In the genomic region with DNA sequence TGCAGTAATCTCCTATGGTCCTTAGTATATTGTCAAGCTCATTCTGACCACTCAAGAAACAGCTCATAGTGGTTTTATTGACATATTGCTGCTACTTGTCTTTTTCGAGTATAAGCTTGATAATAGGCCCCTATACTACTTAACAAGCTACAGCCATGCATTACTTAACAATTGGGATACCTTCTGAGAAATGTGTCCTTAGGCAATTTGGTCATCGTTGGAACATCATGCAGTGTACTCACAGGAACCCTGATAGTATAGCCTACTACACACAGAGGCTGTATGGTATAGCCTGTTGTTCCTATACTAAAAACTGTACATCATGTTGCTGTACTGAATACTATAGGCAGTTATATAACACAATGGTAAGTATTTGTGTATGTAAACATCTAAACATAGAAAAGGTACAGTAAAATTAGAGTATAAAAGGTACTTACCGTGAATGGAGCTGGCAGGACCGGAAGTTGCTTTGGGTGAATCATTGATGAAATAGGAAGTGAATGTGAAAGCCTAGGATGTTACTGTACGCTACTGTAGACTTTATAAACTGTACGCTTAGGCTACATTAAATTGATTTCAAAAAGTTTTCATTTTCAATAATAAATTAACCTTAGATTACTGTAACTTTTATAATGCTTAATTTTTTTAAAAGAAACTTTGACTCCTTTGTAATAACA, we compare ENCODE assay signal across 15 cellular contexts.
A peak's percentile ranks its signal among the peaks of the same experiment; 100 is the strongest.
DNase-seq lines count a peak whose midpoint lies in the region; ATAC-seq, FAIRE-seq and TF ChIP-seq lines count a peak whose summit lies in the region.
"Had no signal": no experiment of that assay in that cellular context is flagged by ENCODE, and none has a peak within 500 bp of the region (broad histone marks: within the 10 kb centered on the region; RNA-seq: fewer than 3 reads in every experiment).

No MANE protein-coding gene starts in this region.

- H3K4me2 ChIP-seq in endothelial cell of umbilical vein (ENCODE audit: insufficient read depth, low read length), result peak overlapping the region; percentile 45

- peak; percentile 73 for FAIRE-seq in endothelial cell of umbilical vein (lab: Jason Lieb, UNC)
- FAIRE-seq: GM12892 had no signal

- peaks cover 0 to 2% of the 10 kb centered on the region in 2 experiments for H3K36me3 ChIP-seq in endothelial cell of umbilical vein (ENCODE audit: control insufficient read depth in 2 of 2, extremely low read depth in 1 of 2, insufficient read depth in 2 of 2, low read length in 2 of 2)
- no peaks in the 10 kb centered on the region for H3K36me3 ChIP-seq in thyroid gland
- H3K36me3 ChIP-seq: right lobe of liver had no signal

- WGBS in thyroid gland, 2 donors, result 85 to 90% methylated on average over 6 of the region's 6 CpGs

- BruUV-seq in endothelial cell of umbilical vein (replicated peaks; lab: Mats Ljungman, UMichigan), result no TSS peak

- peak; percentile 36 for ATAC-seq in GM18520 (IDR thresholded peaks at IDR 0.05; ENCODE audit: unreplicated experiment)
- peak; percentile 81 for ATAC-seq in GM21717 (IDR thresholded peaks at IDR 0.05; ENCODE audit: unreplicated experiment)
- peak; percentile 83 for ATAC-seq in HG03432 (IDR thresholded peaks at IDR 0.05; ENCODE audit: unreplicated experiment)
- ATAC-seq: activated naive CD4-positive, alpha-beta T cell treated with anti-CD3 and anti-CD28 coated beads, Interleukin-2, amount 50 U/mL, for 72 hours; right lobe of liver had no signal

- H4K20me1 ChIP-seq in endothelial cell of umbilical vein (replicated peaks; ENCODE audit: control insufficient read depth, extremely low read depth, insufficient read depth, low read length), result peaks cover 4% of the 10 kb centered on the region

- POLR2A ChIA-PET in endothelial cell of umbilical vein (lab: Charles Lee), result interaction anchor here (0.6 kb wide), 1 partner anchor 46 kb away, joined by 3 read pairs; no protein-coding TSS in a partner anchor

- H3K27ac ChIP-seq in endothelial cell of umbilical vein (ENCODE audit: insufficient read depth, low read depth, low read length) (peak overlapping the region; percentile 11), thyroid gland (no peak overlapping the region)
- H3K27ac ChIP-seq: C4-2B, right lobe of liver had no signal

- H3K9me3 ChIP-seq in endothelial cell of umbilical vein (replicated peaks; ENCODE audit: control insufficient read depth, insufficient read depth, low read length) (no peaks in the 10 kb centered on the region), thyroid gland (no peaks in the 10 kb centered on the region)
- H3K9me3 ChIP-seq: right lobe of liver had no signal

- H3K27me3 ChIP-seq in endothelial cell of umbilical vein (ENCODE audit: control insufficient read depth in 2 of 2, insufficient read depth in 2 of 2, low read length in 2 of 2), result no peaks in the 10 kb centered on the region
- H3K27me3 ChIP-seq in thyroid gland, result no peaks in the 10 kb centered on the region
- H3K27me3 ChIP-seq: right lobe of liver had no signal

- H3K9me1 ChIP-seq in endothelial cell of umbilical vein (replicated peaks; ENCODE audit: control insufficient read depth, extremely low read depth, insufficient read depth, low read length), result no peaks in the 10 kb centered on the region

- CTCF ChIA-PET in endothelial cell of umbilical vein (lab: Charles Lee), result interaction anchor here (1.0 to 1.2 kb wide), 3 partner anchors 9 to 34 kb away, joined by 3 to 4 read pairs (median 3); no protein-coding TSS in a partner anchor

- H3K4me1 ChIP-seq in endothelial cell of umbilical vein (ENCODE audit: control insufficient read depth, extremely low read depth, insufficient read depth, low read length) (peaks cover 9% of the 10 kb centered on the region), thyroid gland (no peaks in the 10 kb centered on the region)

- H3K79me2 ChIP-seq in endothelial cell of umbilical vein (ENCODE audit: control insufficient read depth, insufficient read depth, low read length), result peaks cover 40% of the 10 kb centered on the region

- TF ChIP-seq CTCF in endothelial cell of umbilical vein (IDR thresholded peaks at IDR 0.05; ENCODE audit: extremely low read depth in 1 of 2, insufficient read depth in 1 of 2, low read depth in 1 of 2, low read length in 2 of 2), result no peak
- TF ChIP-seq CTCF in thyroid gland (IDR thresholded peaks at IDR 0.05), result no peak

- DNase-seq in endothelial cell of umbilical vein (ENCODE audit: low read depth, low spot score) (peak; percentile 41), GOT3 (lab: John Stamatoyannopoulos, UW) (no peak), pons (ENCODE audit: low spot score) (no peak), thyroid gland (no peak)
- DNase-seq in activated naive CD4-positive, alpha-beta T cell (lab: John Stamatoyannopoulos, UW), result no peak
- DNase-seq: activated CD4-positive, alpha-beta T cell treated with anti-CD3 and anti-CD28 coated beads for 4 hours; cortex of kidney; NCI-H187 treated with DMSO at 0.1 percent for 48 hours; right lobe of liver had no signal

- no peak overlapping the region for H3K9ac ChIP-seq in endothelial cell of umbilical vein (replicated peaks; ENCODE audit: extremely low read depth, insufficient read depth, low read length)

- intact Hi-C loops in endothelial cell of umbilical vein (cut with micrococcal nuclease) (no loop called here), thyroid gland (cut with DNase I) (no loop called here)

- TF ChIP-seq POLR2A in endothelial cell of umbilical vein (IDR thresholded peaks at IDR 0.05; ENCODE audit: low read depth, low read length) (no peak), thyroid gland (IDR thresholded peaks at IDR 0.05) (no peak)

- H3K4me3 ChIP-seq in endothelial cell of umbilical vein (replicated peaks in 1 of 3; ENCODE audit: insufficient read depth in 1 of 3, low read depth in 1 of 3, low read length in 3 of 3) (peak overlapping the region in 1 of 3 experiments; percentile 8), thyroid gland (replicated peaks in 1 of 3) (no peak overlapping the region)
- H3K4me3 ChIP-seq: right lobe of liver had no signal

- no peak overlapping the region for H2AFZ ChIP-seq in endothelial cell of umbilical vein (ENCODE audit: low read depth, low read length)

- dilution Hi-C loops in endothelial cell of umbilical vein (cut with MboI; ENCODE audit: extremely low pct_ligation_motif_present, low sequenced_read_pairs), result no loop called here

TF ChIP-seq in endothelial cell of umbilical vein, 7 proteins besides CTCF, POLR2A, EP300 and RAD21:
- peak; percentile 31 for TF ChIP-seq FOS (IDR thresholded peaks at IDR 0.05; ENCODE audit: borderline replicate concordance, insufficient read depth, low read length)
- peak; percentile 39 for TF ChIP-seq JUN (IDR thresholded peaks at IDR 0.05; ENCODE audit: borderline replicate concordance, insufficient read depth, insufficient read length, low read depth)
- no peak for TF ChIP-seq MYC (IDR thresholded peaks at IDR 0.05; ENCODE audit: low read depth, low read length)
- TF ChIP-seq EZH2 (IDR thresholded peaks at IDR 0.05; ENCODE audit: borderline replicate concordance, low read depth, low read length, severe bottlenecking), result no peak
